ENCODE assay signal across 11 cellular contexts in genomic region chr1:150807257-150807637, GRCh38. TPM values are rescaled to one million over a fixed set of nuclear protein-coding genes. Genes with fewer than 3 reads are reported as not detected.
DNase-seq lines count a peak whose midpoint lies in the region; ATAC-seq and TF ChIP-seq lines count a peak whose summit lies in the region.
"Had no signal": no experiment of that assay in that cellular context is flagged by ENCODE, and none has a peak within 500 bp of the region (broad histone marks: within the 10 kb centered on the region; RNA-seq: fewer than 3 reads in every experiment).

No MANE protein-coding gene starts in this region.

- no peaks in the 10 kb centered on the region for H3K27me3 Mint-ChIP-seq in MCF 10A (ENCODE audit: insufficient read depth, unreplicated experiment)

- CTCF ChIA-PET in MCF 10A (lab: Yijun Ruan, JAX), result interaction anchor here (1.0 to 2.6 kb wide), 3 partner anchors 14 to 247 kb away, joined by 3 to 15 read pairs (median 3); no protein-coding TSS in a partner anchor

- H3K4me1 Mint-ChIP-seq in MCF 10A (ENCODE audit: insufficient read depth, unreplicated experiment), result no peaks in the 10 kb centered on the region

- H3K27me3 ChIP-seq in breast epithelium (no peaks in the 10 kb centered on the region), adipocyte (replicated peaks; ENCODE audit: control insufficient read depth, insufficient read depth, low read length) (no peaks in the 10 kb centered on the region), lower lobe of right lung (ENCODE audit: low read depth) (no peaks in the 10 kb centered on the region), transverse colon (no peaks in the 10 kb centered on the region)
- H3K27me3 ChIP-seq: BLaER1 had no signal

- 48 to 59% methylated on average over 4 to 6 of the region's 6 CpGs for WGBS in transverse colon (ENCODE audit: low coverage in 1 of 2), 2 donors

- in situ Hi-C loops in transverse colon (cut with MboI; ENCODE audit: low pct_ligation_motif_present in 1 of 4, low pct_unique_long_range_greater_than_20kb in 1 of 4, low sequenced_read_pairs in 3 of 4), result loop anchor here in 1 of 4 donors (25.0 kb wide), 1 partner anchor 170 kb away; the partner anchor contains the start of gene ENSA

- DNase-seq in breast epithelium (ENCODE audit: low spot score in 2 of 2) (no peak), MCF 10A (ENCODE audit: unreplicated experiment) (no peak), adipocyte (ENCODE audit: low read depth) (peak; percentile 66), lower lobe of right lung (no peak), transverse colon (no peak), SKM-1 treated with dmso at 0.1 percent for 144 hours (lab: John Stamatoyannopoulos, UW; ENCODE audit: unreplicated experiment) (no peak)
- no peak for DNase-seq in stimulated activated CD8-positive, alpha-beta memory T cell treated with anti-CD3 and anti-CD28 coated beads, Interleukin-4, amount 100 ng/mL, for 48 hours
- DNase-seq: activated CD4-positive, alpha-beta T cell treated with anti-CD3 and anti-CD28 coated beads, Interleukin-2, amount 50 U/mL, for 1 hour; head of caudate nucleus had no signal

- H3K4me1 ChIP-seq in breast epithelium, result no peaks in the 10 kb centered on the region
- H3K4me1 ChIP-seq in adipocyte (ENCODE audit: control insufficient read depth, insufficient read depth, low read length), result peaks cover 51% of the 10 kb centered on the region
- H3K4me1 ChIP-seq in lower lobe of right lung, result peaks cover 21% of the 10 kb centered on the region
- peaks cover 0 to 40% (median 10%) of the 10 kb centered on the region in 4 donors for H3K4me1 ChIP-seq in transverse colon

- peak overlapping the region; percentile 73 to 85 for H3K27ac ChIP-seq in breast epithelium
- H3K27ac ChIP-seq in lower lobe of right lung, result no peak overlapping the region
- H3K27ac ChIP-seq in transverse colon, result peak overlapping the region; percentile 11 to 66 (median 49)
- H3K27ac ChIP-seq: BLaER1 had no signal

- intact Hi-C loops in breast epithelium (cut with DNase I; ENCODE audit: low total_unique reads), result no loop called here
- intact Hi-C loops in MCF 10A (cut with micrococcal nuclease), result no loop called here
- intact Hi-C loops in lower lobe of right lung (cut with DNase I), result no loop called here
- intact Hi-C loops in transverse colon (cut with DNase I; ENCODE audit: low total_unique reads), result no loop called here

- POLR2A ChIA-PET in MCF 10A (lab: Yijun Ruan, JAX), result interaction anchor here (1.1 to 2.1 kb wide), 2 partner anchors 8 to 178 kb away, joined by 3 to 5 read pairs; partner anchors contain the start of gene ENSA

- H3K27ac Mint-ChIP-seq in MCF 10A (ENCODE audit: low read depth, unreplicated experiment), result no peak overlapping the region

- peaks cover 51% of the 10 kb centered on the region for H3K36me3 Mint-ChIP-seq in MCF 10A (ENCODE audit: insufficient read depth, unreplicated experiment)

- H3K36me3 ChIP-seq in breast epithelium (no peaks in the 10 kb centered on the region), adipocyte (ENCODE audit: control insufficient read depth, insufficient read depth, low read length, severe bottlenecking) (peaks cover 43% of the 10 kb centered on the region), lower lobe of right lung (peaks cover 38% of the 10 kb centered on the region), transverse colon (peaks cover 0 to 8% (median 3%) of the 10 kb centered on the region in 4 donors)

- TF ChIP-seq EP300 in transverse colon (IDR thresholded peaks at IDR 0.05; ENCODE audit: low read depth), result no peak

- H3K9ac ChIP-seq in adipocyte (ENCODE audit: low read length), result peak overlapping the region; percentile 83
- H3K9ac ChIP-seq: BLaER1 had no signal

- no peak overlapping the region for H3K4me3 Mint-ChIP-seq in MCF 10A (ENCODE audit: unreplicated experiment)

- H3K4me3 ChIP-seq in breast epithelium (peak overlapping the region; percentile 41 to 45 (median 44)), adipocyte (ENCODE audit: low read length) (peak overlapping the region; percentile 80), lower lobe of right lung (peak overlapping the region; percentile 44), transverse colon (peak overlapping the region in 3 of 4 donors; percentile 1 to 39 (median 14))
- H3K4me3 ChIP-seq: BLaER1 had no signal

- ATAC-seq in lower lobe of right lung, result no peak
- ATAC-seq in GM19397 (IDR thresholded peaks at IDR 0.05; ENCODE audit: unreplicated experiment), result no peak

- H3K9me3 Mint-ChIP-seq in MCF 10A (ENCODE audit: unreplicated experiment), result no peaks in the 10 kb centered on the region

- TF ChIP-seq CTCF in breast epithelium (IDR thresholded peaks at IDR 0.05), result no peak
- no peak for TF ChIP-seq CTCF in MCF 10A (IDR thresholded peaks at IDR 0.05; ENCODE audit: unreplicated experiment)
- no peak for TF ChIP-seq CTCF in lower lobe of right lung (IDR thresholded peaks at IDR 0.05)
- TF ChIP-seq CTCF in transverse colon (IDR thresholded peaks at IDR 0.05), result no peak

- H3K9me3 ChIP-seq in breast epithelium, result no peaks in the 10 kb centered on the region
- H3K9me3 ChIP-seq in adipocyte (ENCODE audit: control insufficient read depth, low read length), result no peaks in the 10 kb centered on the region
- H3K9me3 ChIP-seq in lower lobe of right lung, result no peaks in the 10 kb centered on the region
- H3K9me3 ChIP-seq in transverse colon, result no peaks in the 10 kb centered on the region
- H3K9me3 ChIP-seq: BLaER1 had no signal

- TF ChIP-seq POLR2A in breast epithelium (IDR thresholded peaks at IDR 0.05) (no peak), transverse colon (IDR thresholded peaks at IDR 0.05) (no peak)

- no TSS peak for BruUV-seq in MCF 10A (replicated peaks; lab: Mats Ljungman, UMichigan)

RNA-seq across cellular contexts. Expression of gene CTSK, which starts 0.8 kb away (rescaled TPM):
- total RNA-seq in breast epithelium (100 to 1,000 TPM; 111 to 590 (median 204) TPM), MCF 10A (2022) (6.2 and 6.4 TPM in 2 replicates), lower lobe of right lung (29.4 TPM), transverse colon (10 to 100 TPM; 13.3 to 53.2 (median 35.8) TPM)

RNA-seq across cellular contexts. Expression of gene CTSS, which starts 41.7 kb away (rescaled TPM):
- total RNA-seq in breast epithelium, result 100 to 1,000 TPM in 2 of 3 donors, 10 to 100 TPM in 1; 36.1 to 218 (median 153) TPM
- total RNA-seq in MCF 10A (2022), result 0.75 and 0.86 TPM in 2 replicates
- 824 TPM for total RNA-seq in lower lobe of right lung
- 100 to 1,000 TPM; 235 to 454 (median 330) TPM for total RNA-seq in transverse colon

Comparison
In these comparisons a context has a peak if more than half of its experiments do, and no peak if none do; other contexts are left out.
1. RNA of gene CTSS, which starts 41.7 kb away (total RNA-seq): 824 TPM in lower lobe of right lung (single experiment), 235 to 454 TPM in transverse colon and 36.1 to 218 TPM in breast epithelium; 0.75 to 0.86 TPM in MCF 10A; every median in the first group is over 10 times any median in the second.
2. H3K4me3 ChIP-seq: peak in every context shown above with its lines; median percentile 80 in adipocyte; 44 in breast epithelium; 44 in lower lobe of right lung; 14 in transverse colon.